13 cellular contexts compared by ENCODE assay signal in the genomic region with DNA sequence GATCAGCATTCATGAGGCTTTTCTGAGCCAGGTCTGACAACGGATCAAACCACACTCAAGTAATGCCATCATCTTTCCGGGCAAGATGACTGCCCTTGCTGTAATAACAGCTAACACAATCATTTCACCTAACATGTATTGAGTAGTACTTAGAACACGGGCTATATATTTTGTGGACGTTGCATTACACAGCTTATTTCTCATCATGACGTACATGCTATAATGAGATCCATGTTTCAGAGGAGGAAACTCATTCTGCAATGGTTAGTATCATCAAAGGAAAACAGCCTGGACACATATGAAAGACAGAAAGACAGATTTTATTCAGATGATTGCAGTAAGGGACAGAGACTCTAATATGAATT.
"Had no signal": no experiment of that assay in that cellular context is flagged by ENCODE, and none has a peak within 500 bp of the region (broad histone marks: within the 10 kb centered on the region; RNA-seq: fewer than 3 reads in every experiment).

No MANE protein-coding gene starts in this region.

- H3K27me3 Mint-ChIP-seq: stimulated activated naive CD8-positive, alpha-beta T cell treated with anti-CD3 and anti-CD28 coated beads, Interleukin-15, Interleukin-2, amounts not matched to agents 100 ng/mL and 50 ng/mL, for 24 hours had no signal

- H3K27ac Mint-ChIP-seq: activated naive CD8-positive, alpha-beta T cell treated with anti-CD3 and anti-CD28 coated beads, Interleukin-2, amount 50 U/mL, for 24 hours; immature natural killer cell; natural killer cell; stimulated activated naive CD8-positive, alpha-beta T cell treated with anti-CD3 and anti-CD28 coated beads, Interleukin-15, Interleukin-2, amounts not matched to agents 100 ng/mL and 50 ng/mL, for 24 hours; T-helper 1 cell treated with Interleukin-12 subunit alpha and Interleukin-12 subunit beta and Interleukin-4 antibody, amounts not matched to agents 30 μg/mL and 1 μg/mL, for 36 hours; WTC11 had no signal

- H3K36me3 ChIP-seq: cardiac muscle cell had no signal

- DNase-seq: activated CD4-positive, alpha-beta T cell treated with anti-CD3 and anti-CD28 coated beads for 48 hours; activated CD8-positive, alpha-beta memory T cell treated with anti-CD3 and anti-CD28 coated beads for 24 hours; activated naive CD4-positive, alpha-beta T cell treated with Interleukin-2 at 50 U/mL for 16 hours; activated naive CD8-positive, alpha-beta T cell treated with anti-CD3 and anti-CD28 coated beads, Interleukin-2, amount 50 U/mL, for 24 hours; immature natural killer cell; left colon; natural killer cell; stimulated activated CD4-positive, alpha-beta T cell treated with anti-CD3 and anti-CD28 coated beads, Interleukin-15, amount 100 ng/mL, for 24 hours; stimulated activated CD4-positive, alpha-beta T cell treated with anti-CD3 and anti-CD28 coated beads, Interleukin-4, amount 100 ng/mL, for 24 hours had no signal

- H3K27ac ChIP-seq: cardiac muscle cell had no signal

- H3K4me3 Mint-ChIP-seq: activated naive CD8-positive, alpha-beta T cell treated with anti-CD3 and anti-CD28 coated beads, Interleukin-2, amount 50 U/mL, for 24 hours; immature natural killer cell; natural killer cell; stimulated activated naive CD8-positive, alpha-beta T cell treated with anti-CD3 and anti-CD28 coated beads, Interleukin-15, Interleukin-2, amounts not matched to agents 100 ng/mL and 50 ng/mL, for 24 hours; T-helper 1 cell treated with Interleukin-12 subunit alpha and Interleukin-12 subunit beta and Interleukin-4 antibody, amounts not matched to agents 30 μg/mL and 1 μg/mL, for 36 hours; WTC11 had no signal

- H3K9me3 Mint-ChIP-seq: activated naive CD8-positive, alpha-beta T cell treated with anti-CD3 and anti-CD28 coated beads, Interleukin-2, amount 50 U/mL, for 24 hours; immature natural killer cell; natural killer cell; stimulated activated naive CD8-positive, alpha-beta T cell treated with anti-CD3 and anti-CD28 coated beads, Interleukin-15, Interleukin-2, amounts not matched to agents 100 ng/mL and 50 ng/mL, for 24 hours; T-helper 1 cell treated with Interleukin-12 subunit alpha and Interleukin-12 subunit beta and Interleukin-4 antibody, amounts not matched to agents 30 μg/mL and 1 μg/mL, for 36 hours had no signal

- H3K4me3 ChIP-seq: cardiac muscle cell had no signal

- H3K36me3 Mint-ChIP-seq: immature natural killer cell, natural killer cell had no signal

- ATAC-seq: left colon, natural killer cell, WTC11 had no signal

- H3K4me1 Mint-ChIP-seq: immature natural killer cell, natural killer cell, WTC11 had no signal

- H3K27me3 ChIP-seq: cardiac muscle cell had no signal
